In genomic region chr17:30235386-30236296, GRCh38 we compare ENCODE assay signal across 9 cellular contexts. TPM values are rescaled to one million over a fixed set of nuclear protein-coding genes. Genes with fewer than 3 reads are reported as not detected.
DNase-seq lines count a peak whose midpoint lies in the region; ATAC-seq and TF ChIP-seq lines count a peak whose summit lies in the region.
"Had no signal": no experiment of that assay in that cellular context is flagged by ENCODE, and none has a peak within 500 bp of the region (broad histone marks: within the 10 kb centered on the region; RNA-seq: fewer than 3 reads in every experiment).

Gene SLC6A4, minus strand, starts transcription at chr17:30235697. Its CDS starts 13,739 bp downstream, at chr17:30221958.

- H3K27me3 Mint-ChIP-seq in progenitor cell of endocrine pancreas = peaks cover 56% of the 10 kb centered on the region

- H3K9ac ChIP-seq in SK-N-MC (ENCODE audit: insufficient read length) = no peak within 1 kb of the TSS

- no peaks in the 10 kb centered on the region for H3K9me3 ChIP-seq in SK-N-MC (ENCODE audit: low read depth, low read length)

- H3K27ac ChIP-seq in SK-N-MC = no peak within 1 kb of the TSS
- H3K27ac ChIP-seq: 22Rv1 had no signal

- DNase-seq in DMS 273 (lab: John Stamatoyannopoulos, UW; ENCODE audit: unreplicated experiment) (peak; percentile 66), DMS 273 treated with DMSO at 0.1 percent for 48 hours (lab: John Stamatoyannopoulos, UW) (no peak), SK-N-MC (ENCODE audit: low read depth, low spot score) (no peak), foreskin fibroblast (peak in 1 of 2 donors; percentile 45), progenitor cell of endocrine pancreas (ENCODE audit: low spot score, unreplicated experiment) (no peak)

- H3K36me3 Mint-ChIP-seq in progenitor cell of endocrine pancreas (ENCODE audit: insufficient read depth) = no peaks in the 10 kb centered on the region

- peaks cover 39% of the 10 kb centered on the region for H3K4me1 Mint-ChIP-seq in progenitor cell of endocrine pancreas (ENCODE audit: low read depth)

- H3K36me3 ChIP-seq in SK-N-MC (ENCODE audit: insufficient read depth, low read length) = no peaks in the 10 kb centered on the region

- H3K27ac Mint-ChIP-seq in progenitor cell of endocrine pancreas = no peak within 1 kb of the TSS

- peak within 1 kb of the TSS; percentile 79 for H3K4me3 ChIP-seq in SK-N-MC
- peak within 1 kb of the TSS; percentile 44 to 49 for H3K4me3 ChIP-seq in foreskin fibroblast (ENCODE audit: low read depth in 1 of 2, low read length in 2 of 2)

- H3K4me3 Mint-ChIP-seq in progenitor cell of endocrine pancreas (ENCODE audit: low read depth) = peak within 1 kb of the TSS; percentile 66

- ATAC-seq in HG02840 (IDR thresholded peaks at IDR 0.05; ENCODE audit: low FRiP score, unreplicated experiment) (no peak), GM19035 (IDR thresholded peaks at IDR 0.05; ENCODE audit: unreplicated experiment) (no peak), HG02870 (IDR thresholded peaks at IDR 0.05; ENCODE audit: unreplicated experiment) (no peak)

- H3K9me3 Mint-ChIP-seq in progenitor cell of endocrine pancreas (ENCODE audit: low read depth) = no peaks in the 10 kb centered on the region

- TF ChIP-seq CTCF in foreskin fibroblast (IDR thresholded peaks at IDR 0.05; ENCODE audit: low read depth, low read length) (no peak), progenitor cell of endocrine pancreas (IDR thresholded peaks at IDR 0.05; ENCODE audit: unreplicated experiment) (no peak)

RNA-seq across cellular contexts. Expression of gene SLC6A4, which starts in this region (rescaled TPM):
- total RNA-seq in progenitor cell of endocrine pancreas = 0.64 and 0.96 TPM in 2 replicates
